ENCODE assay signal across 23 cellular contexts in the genomic region with DNA sequence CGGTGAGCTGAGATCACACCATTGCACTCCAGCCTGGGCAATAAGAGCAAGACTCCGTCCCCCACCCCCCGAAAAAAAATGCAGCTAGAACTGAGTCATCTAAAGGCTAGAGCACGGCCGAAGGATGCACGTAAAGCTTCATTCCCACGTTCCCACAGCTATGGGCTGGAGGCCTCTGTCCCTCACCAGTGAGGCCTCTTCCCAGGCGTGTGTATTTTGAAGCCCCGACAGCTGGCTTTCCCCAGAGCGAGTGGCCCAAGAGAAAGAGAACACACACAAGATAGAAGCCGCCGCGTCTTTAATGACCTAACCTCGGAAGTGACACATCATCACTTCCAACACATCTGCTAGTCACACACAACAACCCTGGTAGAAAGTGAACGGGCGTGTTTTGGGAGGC. TPM values are rescaled to one million over a fixed set of nuclear protein-coding genes. Genes with fewer than 3 reads are reported as not detected.
DNase-seq lines count a peak whose midpoint lies in the region; ATAC-seq, FAIRE-seq and TF ChIP-seq lines count a peak whose summit lies in the region.
"Had no signal": no experiment of that assay in that cellular context is flagged by ENCODE, and none has a peak within 500 bp of the region (broad histone marks: within the 10 kb centered on the region; RNA-seq: fewer than 3 reads in every experiment).

No MANE protein-coding gene starts in this region.

- H3K27me3 Mint-ChIP-seq in endodermal cell (ENCODE audit: insufficient read depth) (no peaks in the 10 kb centered on the region), type B pancreatic cell (no peaks in the 10 kb centered on the region)
- H3K27me3 Mint-ChIP-seq: brain; effector memory CD8-positive, alpha-beta T cell; naive thymus-derived CD4-positive, alpha-beta T cell had no signal

- H3K9me3 ChIP-seq in HepG2 (ENCODE audit: low read length) = no peaks in the 10 kb centered on the region
- no peaks in the 10 kb centered on the region for H3K9me3 ChIP-seq in right lobe of liver
- no peaks in the 10 kb centered on the region for H3K9me3 ChIP-seq in endodermal cell (ENCODE audit: control insufficient read depth, low read length)
- H3K9me3 ChIP-seq: HAP-1 had no signal

- peaks cover 11% of the 10 kb centered on the region for H3K79me2 ChIP-seq in HepG2 (ENCODE audit: insufficient read depth, low read length)

- WGBS in HepG2 (ENCODE audit: low lambda C conversion rate) = 54% methylated on average over 13 of the region's 16 CpGs
- whole genome bisulfite sequencing in right lobe of liver (ENCODE audit: insufficient coverage, low coverage, low lambda C conversion rate, missing lambda C conversion rate) = 80% methylated on average over 12 of the region's 16 CpGs
- WGBS in endodermal cell (ENCODE audit: insufficient coverage in 1 of 2, insufficient read length in 1 of 2), 2 experiments = 80 to 87% methylated on average over 8 to 16 of the region's 16 CpGs

- CTCF ChIA-PET in HepG2 (lab: Yijun Ruan, JAX; ENCODE audit: low intra/inter-chr PET ratio, low total read pairs) = no interaction called here

- no peaks in the 10 kb centered on the region for H3K27me3 ChIP-seq in HepG2 (ENCODE audit: control insufficient read depth in 1 of 2, insufficient read depth in 2 of 2, low read length in 2 of 2)
- H3K27me3 ChIP-seq in right lobe of liver = no peaks in the 10 kb centered on the region
- H3K27me3 ChIP-seq in endodermal cell (ENCODE audit: control insufficient read depth, insufficient read depth, low read length, poor library complexity, severe bottlenecking) = no peaks in the 10 kb centered on the region

- H3K27ac Mint-ChIP-seq in endodermal cell (no peak overlapping the region), type B pancreatic cell (peak overlapping the region; percentile 21)
- H3K27ac Mint-ChIP-seq: effector memory CD8-positive, alpha-beta T cell had no signal

- H3K27ac ChIP-seq in HepG2 (ENCODE audit: extremely low read length, insufficient read depth, low read length) (no peak overlapping the region), right lobe of liver (no peak overlapping the region), endodermal cell (ENCODE audit: low read depth, low read length) (no peak overlapping the region)
- H3K27ac ChIP-seq: VCaP had no signal

- DNase-seq in HepG2 (ENCODE audit: low spot score) = no peak
- no peak for DNase-seq in right lobe of liver
- peak; percentile 93 for DNase-seq in RKO (ENCODE audit: low spot score)
- DNase-seq in endodermal cell = peak; percentile 25
- no peak for DNase-seq in type B pancreatic cell (ENCODE audit: extremely low spot score, unreplicated experiment)
- DNase-seq in effector CD4-positive, alpha-beta T cell = no peak
- DNase-seq in omental fat pad (ENCODE audit: low spot score) = no peak
- no peak for DNase-seq in DMS153 (lab: John Stamatoyannopoulos, UW)
- DNase-seq: activated CD4-positive, alpha-beta T cell treated with anti-CD3 and anti-CD28 coated beads, Interleukin-2, amount 50 U/mL, for 1 hour; activated CD8-positive, alpha-beta memory T cell treated with anti-CD3 and anti-CD28 coated beads, Interleukin-2, amount 50 U/mL, for 4 hours; C1 segment of cervical spinal cord; Calu3; effector memory CD8-positive, alpha-beta T cell; left colon; naive thymus-derived CD4-positive, alpha-beta T cell; NCI-H1048; NCI-H187; NCI-H226; substantia nigra; T-helper 1 cell had no signal

- H3K4me3 Mint-ChIP-seq in endodermal cell (no peak overlapping the region), type B pancreatic cell (no peak overlapping the region)

- intact Hi-C loops in HepG2 (cut with micrococcal nuclease; ENCODE audit: unreplicated experiment) = no loop called here
- intact Hi-C loops in right lobe of liver (cut with DNase I) = no loop called here

- H3K9me3 Mint-ChIP-seq in endodermal cell (no peaks in the 10 kb centered on the region), type B pancreatic cell (no peaks in the 10 kb centered on the region)
- H3K9me3 Mint-ChIP-seq: effector memory CD8-positive, alpha-beta T cell; naive thymus-derived CD4-positive, alpha-beta T cell had no signal

- no peak for ATAC-seq in HepG2
- no peak for ATAC-seq in right lobe of liver
- ATAC-seq in omental fat pad (ENCODE audit: low FRiP score) = no peak
- ATAC-seq: effector memory CD8-positive, alpha-beta T cell; left colon; naive thymus-derived CD4-positive, alpha-beta T cell had no signal

- H3K36me3 Mint-ChIP-seq in endodermal cell (ENCODE audit: low read depth) = no peaks in the 10 kb centered on the region
- H3K36me3 Mint-ChIP-seq in type B pancreatic cell = no peaks in the 10 kb centered on the region
- H3K36me3 Mint-ChIP-seq: brain; naive thymus-derived CD4-positive, alpha-beta T cell had no signal

- in situ Hi-C loops in HepG2 (cut with HindIII; ENCODE audit: extremely low pct_ligation_motif_present, low pct_unique_long_range_greater_than_20kb) = no loop called here

- H3K4me2 ChIP-seq in HepG2 (ENCODE audit: low read depth, low read length) = 0 out of 2 replicates have a peak overlapping the region, but pooled peaks have one; percentile 12

- peaks cover 38% of the 10 kb centered on the region for H3K4me1 ChIP-seq in HepG2 (ENCODE audit: insufficient read depth, low read length)
- H3K4me1 ChIP-seq in right lobe of liver = peaks cover 0 to 13% (median 6%) of the 10 kb centered on the region in 4 donors
- H3K4me1 ChIP-seq in endodermal cell (ENCODE audit: control insufficient read depth, insufficient read depth, low read length) = no peaks in the 10 kb centered on the region
- H3K4me1 ChIP-seq: HAP-1 had no signal

- H3K36me3 ChIP-seq in HepG2 (replicated peaks in 1 of 2; ENCODE audit: control insufficient read depth in 1 of 2, insufficient read depth in 2 of 2, low read length in 2 of 2) (no peaks in the 10 kb centered on the region), right lobe of liver (no peaks in the 10 kb centered on the region), endodermal cell (ENCODE audit: control insufficient read depth, insufficient read depth, low read length) (no peaks in the 10 kb centered on the region)
- H3K36me3 ChIP-seq: HAP-1 had no signal

- no peak overlapping the region for H3K4me3 ChIP-seq in HepG2 (replicated peaks in 1 of 3; ENCODE audit: insufficient read depth in 1 of 3, low read depth in 2 of 3, low read length in 3 of 3)
- no peak overlapping the region for H3K4me3 ChIP-seq in right lobe of liver
- H3K4me3 ChIP-seq in endodermal cell (ENCODE audit: low read length) = no peak overlapping the region
- H3K4me3 ChIP-seq: HAP-1 had no signal

- no TSS peak for BruUV-seq in HepG2 (replicated peaks; lab: Mats Ljungman, UMichigan)

- no peak for FAIRE-seq in HepG2 (lab: Jason Lieb, UNC)

- TF ChIP-seq RAD21 in HepG2 (CRISPR knock-in tag; IDR thresholded peaks at IDR 0.05) = no peak

- no peaks in the 10 kb centered on the region for H4K20me1 ChIP-seq in HepG2 (ENCODE audit: insufficient read depth, low read length)

- no peak for TF ChIP-seq EP300 in HepG2 (IDR thresholded peaks at IDR 0.05; ENCODE audit: low read depth in 2 of 2, low read length in 2 of 2)
- no peak for TF ChIP-seq EP300 in HepG2 (CRISPR knock-in tag; IDR thresholded peaks at IDR 0.05; ENCODE audit: borderline replicate concordance)

- no peak overlapping the region for H2AFZ ChIP-seq in HepG2 (ENCODE audit: low read length)

- TF ChIP-seq POLR2A in HepG2 (IDR thresholded peaks at IDR 0.05; ENCODE audit: insufficient read depth in 1 of 2, low read depth in 2 of 2, low read length in 2 of 2) (no peak), right lobe of liver (IDR thresholded peaks at IDR 0.05) (no peak)

- H3K4me1 Mint-ChIP-seq in endodermal cell (peaks cover 3% of the 10 kb centered on the region), type B pancreatic cell (ENCODE audit: unreplicated experiment) (no peaks in the 10 kb centered on the region)

- POLR2A ChIA-PET in HepG2 (lab: Yijun Ruan, JAX) = interaction anchor here (0.6 kb wide), 1 partner anchor 9 kb away, joined by 3 read pairs; no protein-coding TSS in a partner anchor

- no peak for TF ChIP-seq CTCF in HepG2 (CRISPR knock-in tag; IDR thresholded peaks at IDR 0.05)
- no peak for TF ChIP-seq CTCF in right lobe of liver (IDR thresholded peaks at IDR 0.05)
- no peak for TF ChIP-seq CTCF in endodermal cell (conservative IDR thresholded peaks at IDR 0.05)
- no peak for TF ChIP-seq CTCF in type B pancreatic cell (conservative IDR thresholded peaks at IDR 0.05)
- TF ChIP-seq CTCF in omental fat pad (IDR thresholded peaks at IDR 0.05) = no peak

- H3K9ac ChIP-seq in HepG2 (ENCODE audit: insufficient read depth, low read depth, low read length) (no peak overlapping the region), endodermal cell (ENCODE audit: extremely low read depth, low read length, poor library complexity, severe bottlenecking) (no peak overlapping the region)

RNA-seq across cellular contexts. Expression of a gene that starts 6.6 kb away (rescaled TPM):
- total RNA-seq in HepG2 (2016; rRNA removed; fragmentation: Illumina TruSeq; extraction: Trizol) (29.8 and 31.0 TPM in 2 replicates), right lobe of liver (10 to 100 TPM in 4 of 6 experiments, 1 to 10 TPM in 2; 7.3 to 22.8 (median 11.1) TPM), endodermal cell (10 to 100 TPM; 29.8 to 32.6 TPM), type B pancreatic cell (ENCODE audit: low replicate concordance) (25.1 and 30.5 TPM in 2 replicates), omental fat pad (10 to 100 TPM; 10.9 to 21.1 (median 20.1) TPM)
- total RNA-seq in HepG2 (2016; cell fraction: cytosol; rRNA removed; fragmentation: Illumina TruSeq; extraction: Trizol; ENCODE audit: low read depth) = 5.0 and 5.1 TPM in 2 replicates
- 27.9 and 29.1 TPM in 2 replicates for total RNA-seq in HepG2 (2016; cell fraction: insoluble cytoplasmic fraction; rRNA removed; fragmentation: Illumina TruSeq; extraction: Trizol)
- total RNA-seq in HepG2 (2016; cell fraction: membrane; rRNA removed; fragmentation: Illumina TruSeq; extraction: Trizol) = 14.7 and 15.1 TPM in 2 replicates
- total RNA-seq in HepG2 (2016; cell fraction: nucleus; rRNA removed; fragmentation: Illumina TruSeq; extraction: Trizol) = 13.3 and 14.3 TPM in 2 replicates
- 25.4 and 30.1 TPM in 2 replicates for polyA plus RNA-seq in HepG2 (2011; rRNA removed)
- polyA plus RNA-seq in HepG2 (2011; cell fraction: cytosol; rRNA removed) = 33.9 and 64.2 TPM in 2 replicates
- polyA plus RNA-seq in HepG2 (2011; cell fraction: nucleus; rRNA removed) = 25.5 and 25.6 TPM in 2 replicates
- polyA plus RNA-seq in HepG2 (2012) = 16.3 and 19.0 TPM in 2 replicates
- 3.8 and 4.0 TPM in 2 replicates for polyA plus RNA-seq in HepG2 (2016; cell fraction: cytosol; fragmentation: Illumina TruSeq; extraction: Trizol; ENCODE audit: low read depth)
- 32.7 and 37.0 TPM in 2 replicates for polyA plus RNA-seq in HepG2 (2016; cell fraction: insoluble cytoplasmic fraction; fragmentation: Illumina TruSeq; extraction: Trizol; ENCODE audit: low read depth)
- 9.8 and 10.5 TPM in 2 replicates for polyA plus RNA-seq in HepG2 (2016; cell fraction: membrane; fragmentation: Illumina TruSeq; extraction: Trizol; ENCODE audit: low read depth)
- 21.4 and 22.6 TPM in 2 replicates for polyA plus RNA-seq in HepG2 (2016; cell fraction: nucleus; fragmentation: Illumina TruSeq; extraction: Trizol; ENCODE audit: insufficient read depth, low read depth)
- polyA minus RNA-seq in HepG2 (2011; rRNA and poly(A)+ RNA removed; ENCODE audit: low replicate concordance) = 23.0 and 26.3 TPM in 2 replicates
- polyA minus RNA-seq in HepG2 (2011; cell fraction: cytosol; rRNA and poly(A)+ RNA removed) = 12.8 and 16.6 TPM in 2 replicates
- 11.3 and 13.7 TPM in 2 replicates for polyA minus RNA-seq in HepG2 (2011; cell fraction: nucleus; rRNA and poly(A)+ RNA removed)
- 26.2 TPM for polyA plus RNA-seq in endodermal cell (2013, experiment 1 of 2)
- 27.1 TPM for polyA plus RNA-seq in endodermal cell (2013, experiment 2 of 2)

RNA-seq across cellular contexts. Expression of a gene that starts 44.3 kb away (rescaled TPM):
- total RNA-seq in HepG2 (2016; rRNA removed; fragmentation: Illumina TruSeq; extraction: Trizol) (0.20 TPM in 1 of 2 replicates, not detected in the other), right lobe of liver (under 1 TPM in 4 of 6 experiments, not detected in 2; 0.13 to 0.98 (median 0.49) TPM), endodermal cell (1 to 10 TPM; 3.7 to 4.2 TPM), type B pancreatic cell (ENCODE audit: low replicate concordance) (19.0 and 24.6 TPM in 2 replicates), omental fat pad (1 to 10 TPM in 2 of 4 donors, under 1 TPM in 2; 0.65 to 1.2 (median 1.0) TPM)
- total RNA-seq in HepG2 (2016; cell fraction: cytosol; rRNA removed; fragmentation: Illumina TruSeq; extraction: Trizol; ENCODE audit: low read depth) = 0.30 TPM in 1 of 2 replicates, not detected in the other
- total RNA-seq in HepG2 (2016; cell fraction: insoluble cytoplasmic fraction; rRNA removed; fragmentation: Illumina TruSeq; extraction: Trizol) = 0.35 TPM in 1 of 2 replicates, not detected in the other
- 0.12 and 0.41 TPM in 2 replicates for total RNA-seq in HepG2 (2016; cell fraction: membrane; rRNA removed; fragmentation: Illumina TruSeq; extraction: Trizol)
- 0.19 and 0.34 TPM in 2 replicates for total RNA-seq in HepG2 (2016; cell fraction: nucleus; rRNA removed; fragmentation: Illumina TruSeq; extraction: Trizol)
- polyA plus RNA-seq in HepG2 (2011; rRNA removed) = 0.73 and 1.2 TPM in 2 replicates
- polyA plus RNA-seq in HepG2 (2011; cell fraction: cytosol; rRNA removed) = 0.59 and 1.3 TPM in 2 replicates
- polyA plus RNA-seq in HepG2 (2011; cell fraction: nucleus; rRNA removed) = 2.0 and 2.8 TPM in 2 replicates
- polyA plus RNA-seq in HepG2 (2012) = 0.43 and 1.1 TPM in 2 replicates
- polyA plus RNA-seq in HepG2 (2016; cell fraction: cytosol; fragmentation: Illumina TruSeq; extraction: Trizol; ENCODE audit: low read depth) = 0.08 and 0.16 TPM in 2 replicates
- polyA plus RNA-seq in HepG2 (2016; cell fraction: insoluble cytoplasmic fraction; fragmentation: Illumina TruSeq; extraction: Trizol; ENCODE audit: low read depth) = not detected in 2 replicates
- polyA plus RNA-seq in HepG2 (2016; cell fraction: membrane; fragmentation: Illumina TruSeq; extraction: Trizol; ENCODE audit: low read depth) = 0.21 TPM in 1 of 2 replicates, not detected in the other
- 0.53 TPM in 1 of 2 replicates, not detected in the other for polyA plus RNA-seq in HepG2 (2016; cell fraction: nucleus; fragmentation: Illumina TruSeq; extraction: Trizol; ENCODE audit: insufficient read depth, low read depth)
- polyA minus RNA-seq in HepG2 (2011; rRNA and poly(A)+ RNA removed; ENCODE audit: low replicate concordance) = 1.0 and 1.7 TPM in 2 replicates
- not detected in 2 replicates for polyA minus RNA-seq in HepG2 (2011; cell fraction: cytosol; rRNA and poly(A)+ RNA removed)
- polyA minus RNA-seq in HepG2 (2011; cell fraction: nucleus; rRNA and poly(A)+ RNA removed) = 1.3 and 1.6 TPM in 2 replicates
- polyA plus RNA-seq in endodermal cell (2013, experiment 1 of 2) = 4.2 TPM
- 2.7 TPM for polyA plus RNA-seq in endodermal cell (2013, experiment 2 of 2)

Comparison
In these comparisons a context has a peak if more than half of its experiments do, and no peak if none do; other contexts are left out.
1. DNase-seq: peak in RKO (single experiment) and endodermal cell (single experiment); none in HepG2 (single experiment), right lobe of liver (0 of 3), type B pancreatic cell (single experiment), effector CD4-positive, alpha-beta T cell (single experiment), omental fat pad (single experiment) and DMS153 (single experiment).